Comparison of ENCODE assay signal across 17 cellular contexts in genomic region chr3:30443756-30444673, GRCh38.
DNase-seq lines count a peak whose midpoint lies in the region; ATAC-seq, FAIRE-seq and TF ChIP-seq lines count a peak whose summit lies in the region.
"Had no signal": no experiment of that assay in that cellular context is flagged by ENCODE, and none has a peak within 500 bp of the region (broad histone marks: within the 10 kb centered on the region; RNA-seq: fewer than 3 reads in every experiment).

No MANE protein-coding gene starts in this region.

- no peaks in the 10 kb centered on the region for H4K20me1 ChIP-seq in HepG2 (ENCODE audit: insufficient read depth, low read length)
- H4K20me1 ChIP-seq: BLaER1 treated with 17β-estradiol and CSF1 and Interleukin-3, amounts not matched to agents 10 nM and 100 nM had no signal

- TF ChIP-seq POLR2A in HepG2 (IDR thresholded peaks at IDR 0.05; ENCODE audit: insufficient read depth in 1 of 2, low read depth in 2 of 2, low read length in 2 of 2), result no peak

- no peak overlapping the region for H3K4me2 ChIP-seq in HepG2 (ENCODE audit: low read depth, low read length)
- H3K4me2 ChIP-seq: BLaER1 treated with 17β-estradiol and CSF1 and Interleukin-3, amounts not matched to agents 10 nM and 100 nM had no signal

- peak; percentile 60 for DNase-seq in M059J (ENCODE audit: low read depth)
- DNase-seq in astrocyte of the spinal cord (ENCODE audit: low read depth, low spot score), result peak; percentile 73
- no peak for DNase-seq in HepG2 (ENCODE audit: low spot score)
- no peak for DNase-seq in tibial artery
- no peak for DNase-seq in AG08396 (ENCODE audit: low spot score)
- no peak for DNase-seq in DMS153 treated with DMSO at 0.1 percent for 48 hours (lab: John Stamatoyannopoulos, UW; ENCODE audit: unreplicated experiment)
- no peak for DNase-seq in NCI-H2081 treated with DMSO at 0.1 percent for 48 hours (lab: John Stamatoyannopoulos, UW)
- DNase-seq: activated CD4-positive, alpha-beta T cell treated with anti-CD3 and anti-CD28 coated beads for 1 hour; central memory CD4-positive, alpha-beta T cell; endodermal cell; foreskin melanocyte; mesendoderm; NCI-H1092; nucleus accumbens; SHP77 had no signal

- H3K4me1 ChIP-seq in HepG2 (ENCODE audit: insufficient read depth, low read length) (peaks cover 19% of the 10 kb centered on the region), tibial artery (peaks cover 0 to 65% (median 32%) of the 10 kb centered on the region in 4 donors)

- POLR2A ChIA-PET in HepG2 (lab: Yijun Ruan, JAX), result no interaction called here

- no peak overlapping the region for H3K9ac ChIP-seq in HepG2 (ENCODE audit: insufficient read depth, low read depth, low read length)
- H3K9ac ChIP-seq: BLaER1 treated with 17β-estradiol and CSF1 and Interleukin-3, amounts not matched to agents 10 nM and 100 nM had no signal

- in situ Hi-C loops in astrocyte of the spinal cord (cut with HindIII; ENCODE audit: low sequenced_read_pairs) (no loop called here), HepG2 (cut with HindIII; ENCODE audit: extremely low pct_ligation_motif_present, low pct_unique_long_range_greater_than_20kb) (no loop called here)

- no peak for TF ChIP-seq EP300 in HepG2 (IDR thresholded peaks at IDR 0.05; ENCODE audit: low read depth in 2 of 2, low read length in 2 of 2)
- TF ChIP-seq EP300 in HepG2 (CRISPR knock-in tag; IDR thresholded peaks at IDR 0.05; ENCODE audit: borderline replicate concordance), result no peak

- H3K9me3 ChIP-seq in HepG2 (ENCODE audit: low read length), result no peaks in the 10 kb centered on the region
- H3K9me3 ChIP-seq in tibial artery, result no peaks in the 10 kb centered on the region

- H2AFZ ChIP-seq in HepG2 (ENCODE audit: low read length), result peak overlapping the region; percentile 64

- 87% methylated on average over 6 of the region's 6 CpGs for WGBS in HepG2 (ENCODE audit: low lambda C conversion rate)

- H3K4me3 ChIP-seq in astrocyte of the spinal cord (ENCODE audit: low read depth, low read length) (no peak overlapping the region), HepG2 (replicated peaks in 1 of 3; ENCODE audit: insufficient read depth in 1 of 3, low read depth in 2 of 3, low read length in 3 of 3) (no peak overlapping the region), tibial artery (no peak overlapping the region)
- H3K4me3 ChIP-seq: BLaER1 treated with 17β-estradiol and CSF1 and Interleukin-3, amounts not matched to agents 10 nM and 100 nM had no signal

- FAIRE-seq in HepG2 (lab: Jason Lieb, UNC), result no peak
- FAIRE-seq: GM19239 had no signal

- TF ChIP-seq RAD21 in HepG2 (CRISPR knock-in tag; IDR thresholded peaks at IDR 0.05), result no peak

- H3K36me3 ChIP-seq in HepG2 (replicated peaks in 1 of 2; ENCODE audit: control insufficient read depth in 1 of 2, insufficient read depth in 2 of 2, low read length in 2 of 2), result no peaks in the 10 kb centered on the region
- no peaks in the 10 kb centered on the region for H3K36me3 ChIP-seq in tibial artery
- H3K36me3 ChIP-seq: BLaER1 treated with 17β-estradiol and CSF1 and Interleukin-3, amounts not matched to agents 10 nM and 100 nM had no signal

- H3K79me2 ChIP-seq in HepG2 (ENCODE audit: insufficient read depth, low read length), result no peaks in the 10 kb centered on the region

- no peaks in the 10 kb centered on the region for H3K27me3 ChIP-seq in HepG2 (ENCODE audit: control insufficient read depth in 1 of 2, insufficient read depth in 2 of 2, low read length in 2 of 2)
- no peaks in the 10 kb centered on the region for H3K27me3 ChIP-seq in tibial artery
- H3K27me3 ChIP-seq: BLaER1 treated with 17β-estradiol and CSF1 and Interleukin-3, amounts not matched to agents 10 nM and 100 nM had no signal

- ATAC-seq in HepG2, result no peak

- intact Hi-C loops in HepG2 (cut with micrococcal nuclease; ENCODE audit: unreplicated experiment) (no loop called here), tibial artery (cut with DNase I; ENCODE audit: low total_unique reads) (loop anchor here (10.0 kb wide), 1 partner anchor 89 kb away; no protein-coding TSS in a partner anchor)

- no TSS peak for BruUV-seq in HepG2 (replicated peaks; lab: Mats Ljungman, UMichigan)

- H3K27ac ChIP-seq in HepG2 (ENCODE audit: extremely low read length, insufficient read depth, low read length) (no peak overlapping the region), tibial artery (peak overlapping the region; percentile 76 to 77)
- H3K27ac ChIP-seq: BLaER1 treated with 17β-estradiol and CSF1 and Interleukin-3, amounts not matched to agents 10 nM and 100 nM had no signal

- CTCF ChIA-PET in HepG2 (lab: Yijun Ruan, JAX; ENCODE audit: low intra/inter-chr PET ratio, low total read pairs), result no interaction called here

- no peak for TF ChIP-seq CTCF in astrocyte of the spinal cord (IDR thresholded peaks at IDR 0.05; ENCODE audit: low read depth, low read length)
- no peak for TF ChIP-seq CTCF in HepG2 (CRISPR knock-in tag; IDR thresholded peaks at IDR 0.05)
- TF ChIP-seq CTCF in tibial artery (IDR thresholded peaks at IDR 0.05), result peak in 1 of 2 experiments; percentile 30

TF ChIP-seq in HepG2, 621 proteins besides CTCF, POLR2A, EP300 and RAD21:
- TF ChIP-seq ZNF773 (CRISPR knock-in tag; IDR thresholded peaks at IDR 0.05; ENCODE audit: borderline replicate concordance), result no peak
- TF ChIP-seq NFIB (CRISPR knock-in tag; IDR thresholded peaks at IDR 0.05; ENCODE audit: borderline replicate concordance), result no peak
- no peak for TF ChIP-seq MAFF (IDR thresholded peaks at IDR 0.05; ENCODE audit: low read depth, low read length)
- no peak for TF ChIP-seq TEAD3 (CRISPR knock-in tag; optimal IDR thresholded peaks at IDR 0.05; ENCODE audit: borderline replicate concordance)
- no peak for TF ChIP-seq GPN1 (CRISPR knock-in tag; IDR thresholded peaks at IDR 0.05; ENCODE audit: borderline replicate concordance)
- no peak for TF ChIP-seq CBFB (CRISPR knock-in tag; IDR thresholded peaks at IDR 0.05)
- TF ChIP-seq ZBTB46 (CRISPR knock-in tag; IDR thresholded peaks at IDR 0.05; ENCODE audit: borderline replicate concordance), result no peak
- no peak for TF ChIP-seq ZBTB8A (CRISPR knock-in tag; IDR thresholded peaks at IDR 0.05; ENCODE audit: borderline replicate concordance, low read depth)

Comparison
In these comparisons a context has a peak if more than half of its experiments do, and no peak if none do; other contexts are left out.
1. DNase-seq: peak in M059J (single experiment) and astrocyte of the spinal cord (single experiment); none in HepG2 (single experiment), tibial artery (0 of 2), AG08396 (single experiment), DMS153 treated with DMSO at 0.1 percent for 48 hours (single experiment) and NCI-H2081 treated with DMSO at 0.1 percent for 48 hours (single experiment).